In the genomic region with DNA sequence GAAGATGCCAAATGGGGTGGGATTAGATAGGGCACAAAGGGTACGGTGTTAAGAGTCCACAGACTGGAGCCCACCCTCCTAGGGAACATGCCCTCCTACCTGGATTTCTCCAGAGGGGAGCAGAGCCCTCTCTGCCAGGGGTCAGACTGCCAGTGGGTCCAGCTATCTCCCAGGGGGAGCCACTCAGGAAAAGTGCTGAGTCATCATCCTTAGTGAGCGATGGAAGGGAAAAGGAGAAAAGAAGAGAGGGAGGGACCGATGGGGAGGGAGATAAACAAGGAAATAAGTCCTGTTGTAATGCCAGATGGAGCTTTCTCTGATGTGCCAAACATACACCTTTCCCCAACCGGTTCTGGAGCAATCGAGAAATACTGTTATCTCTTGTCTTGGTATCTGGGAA, we compare ENCODE assay signal across 32 cellular contexts. TPM values are rescaled to one million over a fixed set of nuclear protein-coding genes. Genes with fewer than 3 reads are reported as not detected.
"Had no signal": no experiment of that assay in that cellular context is flagged by ENCODE, and none has a peak within 500 bp of the region (broad histone marks: within the 10 kb centered on the region; RNA-seq: fewer than 3 reads in every experiment).

No MANE protein-coding gene starts in this region.

- H3K36me3 ChIP-seq: brain microvascular endothelial cell, esophagus muscularis mucosa, heart right ventricle, neutrophil, prostate gland, sigmoid colon, thoracic aorta, WERI-Rb-1 had no signal

- H3K4me1 ChIP-seq: esophagus muscularis mucosa, foreskin keratinocyte, heart right ventricle, prostate gland, sigmoid colon had no signal

- ATAC-seq: activated CD4-positive, CD25-positive, alpha-beta regulatory T cell treated with anti-CD3 and anti-CD28 coated beads, Interleukin-2, amount 50 U/mL, for 24 hours; foreskin keratinocyte; stimulated activated effector memory CD8-positive, alpha-beta T cell treated with anti-CD3 and anti-CD28 coated beads, Interleukin-12 subunit alpha, Interleukin-12 subunit beta, amount 100 ng/mL, for 72 hours had no signal

- H3K27ac ChIP-seq: brain microvascular endothelial cell, esophagus muscularis mucosa, foreskin keratinocyte, heart right ventricle, left ventricle myocardium inferior, neutrophil, prostate gland, sigmoid colon, thoracic aorta, WERI-Rb-1 had no signal

- FAIRE-seq: astrocyte, small intestine had no signal

- H3K9me3 ChIP-seq: prostate gland had no signal

- H3K4me3 ChIP-seq: esophagus muscularis mucosa, heart right ventricle, left ventricle myocardium inferior, prostate gland, sigmoid colon, thoracic aorta had no signal

- DNase-seq: activated CD4-positive, alpha-beta T cell treated with anti-CD3 and anti-CD28 coated beads for 48 hours; activated CD4-positive, alpha-beta T cell treated with anti-CD3 and anti-CD28 coated beads, Interleukin-2, amount 50 U/mL, for 48 hours; activated CD8-positive, alpha-beta memory T cell treated with anti-CD3 and anti-CD28 coated beads for 24 hours; activated effector memory CD4-positive, alpha-beta T cell treated with Interleukin-2 at 50 U/mL for 16 hours; activated naive CD4-positive, alpha-beta T cell treated with Interleukin-2 at 50 U/mL for 16 hours; activated naive CD8-positive, alpha-beta T cell treated with anti-CD3 and anti-CD28 coated beads, Interleukin-2, amount 10 ng/mL, durations not matched to agents 7 days and 5 days; brain microvascular endothelial cell; caudate nucleus; cortex of kidney; foreskin keratinocyte; heart right ventricle; kidney glomerular epithelial cell; left ventricle myocardium inferior; mammary epithelial cell; naive B cell; nephron progenitor cell; retina; sigmoid colon; stimulated activated CD4-positive, alpha-beta T cell treated with anti-CD3 and anti-CD28 coated beads, Interleukin-4, amount 100 ng/mL, for 24 hours; T-helper 9 cell had no signal

- H3K27me3 ChIP-seq: brain microvascular endothelial cell, foreskin keratinocyte, sigmoid colon had no signal

RNA-seq across cellular contexts. Expression of gene CYP4B1, which starts 30.4 kb away (rescaled TPM):
- total RNA-seq: activated naive CD8-positive, alpha-beta T cell treated with anti-CD3 and anti-CD28 coated beads, Interleukin-2, amount 10 ng/mL, durations not matched to agents 7 days and 5 days; astrocyte; chondrocyte; foreskin keratinocyte; glomerular endothelial cell; osteocyte had no signal
- polyA plus RNA-seq: foreskin keratinocyte had no signal
